ENCODE assay signal across 1 cellular context in genomic region chr20:47325242-47325641, GRCh38.
TF ChIP-seq lines count a peak whose summit lies in the region.

No MANE protein-coding gene starts in this region.

TF ChIP-seq in IMR-90, 13 proteins besides CTCF, POLR2A, EP300 and RAD21:
- TF ChIP-seq NFE2L2 (IDR thresholded peaks at IDR 0.05; ENCODE audit: low read depth, low read length) (no peak), MAZ (IDR thresholded peaks at IDR 0.05; ENCODE audit: borderline replicate concordance, low read depth, low read length) (no peak), CEBPB (IDR thresholded peaks at IDR 0.05; ENCODE audit: low read depth, low read length) (no peak), USF2 (IDR thresholded peaks at IDR 0.05; ENCODE audit: low read depth, low read length) (no peak), BHLHE40 (IDR thresholded peaks at IDR 0.05; ENCODE audit: low read depth, low read length) (no peak), MXI1 (IDR thresholded peaks at IDR 0.05; ENCODE audit: borderline replicate concordance, low read depth, low read length) (no peak), ELK1 (IDR thresholded peaks at IDR 0.05; ENCODE audit: borderline replicate concordance, low read depth, low read length) (no peak), FOS (IDR thresholded peaks at IDR 0.05; ENCODE audit: low read depth, low read length) (no peak), CHD1 (IDR thresholded peaks at IDR 0.05; ENCODE audit: low read depth, low read length) (no peak), MAFK (IDR thresholded peaks at IDR 0.05; ENCODE audit: low read depth, low read length) (no peak), SMC3 (IDR thresholded peaks at IDR 0.05; ENCODE audit: low read depth, low read length) (no peak), RCOR1 (IDR thresholded peaks at IDR 0.05; ENCODE audit: insufficient replicate concordance, low read length) (no peak)
